9 cellular contexts compared by ENCODE assay signal in genomic region chr15:90063733-90064247, GRCh38. TPM values are rescaled to one million over a fixed set of nuclear protein-coding genes. Genes with fewer than 3 reads are reported as not detected.
DNase-seq lines count a peak whose midpoint lies in the region; ATAC-seq, FAIRE-seq and TF ChIP-seq lines count a peak whose summit lies in the region.
"Had no signal": no experiment of that assay in that cellular context is flagged by ENCODE, and none has a peak within 500 bp of the region (broad histone marks: within the 10 kb centered on the region; RNA-seq: fewer than 3 reads in every experiment).

No MANE protein-coding gene starts in this region.

- H3K27ac ChIP-seq in prostate gland = peak overlapping the region; percentile 52 to 73

- peaks cover 18% of the 10 kb centered on the region for H3K4me1 ChIP-seq in prostate gland (replicated peaks)

- no peak overlapping the region for H3K4me3 ChIP-seq in prostate gland

- no peak overlapping the region for H3K27ac Mint-ChIP-seq in activated naive CD4-positive, alpha-beta T cell treated with anti-CD3 and anti-CD28 coated beads for 36 hours

- H3K9me3 ChIP-seq in prostate gland = no peaks in the 10 kb centered on the region

- peaks cover 38% of the 10 kb centered on the region for H3K4me1 Mint-ChIP-seq in activated naive CD4-positive, alpha-beta T cell treated with anti-CD3 and anti-CD28 coated beads for 36 hours (ENCODE audit: low read depth)

- no peaks in the 10 kb centered on the region for H3K27me3 Mint-ChIP-seq in activated naive CD4-positive, alpha-beta T cell treated with anti-CD3 and anti-CD28 coated beads for 36 hours (ENCODE audit: low read depth)

- no peak overlapping the region for H3K4me3 Mint-ChIP-seq in activated naive CD4-positive, alpha-beta T cell treated with anti-CD3 and anti-CD28 coated beads for 36 hours

- no peak for DNase-seq in GM12891 (ENCODE audit: insufficient read length, low spot score)
- peak; percentile 4 for DNase-seq in SIG-M5 (lab: John Stamatoyannopoulos, UW)
- DNase-seq in Right ventricle myocardium superior = peak; percentile 67
- DNase-seq in prostate gland (ENCODE audit: low spot score) = no peak
- DNase-seq in cerebellar cortex (ENCODE audit: low spot score) = no peak
- no peak for DNase-seq in SK-N-DZ (ENCODE audit: low spot score)
- no peak for DNase-seq in activated naive CD4-positive, alpha-beta T cell treated with anti-CD3 and anti-CD28 coated beads for 36 hours
- DNase-seq: NCI-H1930 had no signal

- ATAC-seq in Right ventricle myocardium superior (ENCODE audit: poor library complexity) = peak; percentile 22
- no peak for ATAC-seq in HG02970 (IDR thresholded peaks at IDR 0.05; ENCODE audit: low FRiP score, unreplicated experiment)

- no peaks in the 10 kb centered on the region for H3K9me3 Mint-ChIP-seq in activated naive CD4-positive, alpha-beta T cell treated with anti-CD3 and anti-CD28 coated beads for 36 hours

- intact Hi-C loops in Right ventricle myocardium superior (cut with DNase I) (no loop called here), prostate gland (cut with DNase I) (loop anchor here (5.0 kb wide), 1 partner anchor 56 kb away; no protein-coding TSS in a partner anchor)
- intact Hi-C loops in activated naive CD4-positive, alpha-beta T cell treated with anti-CD3 and anti-CD28 coated beads for 36 hours (cut with micrococcal nuclease) = no loop called here

- no peaks in the 10 kb centered on the region for H3K27me3 ChIP-seq in prostate gland (replicated peaks; ENCODE audit: insufficient read depth)

- 77% methylated on average over 13 of the region's 13 CpGs for WGBS in prostate gland

- no peak for TF ChIP-seq CTCF in prostate gland (IDR thresholded peaks at IDR 0.05)

- peaks cover 3% of the 10 kb centered on the region for H3K36me3 Mint-ChIP-seq in activated naive CD4-positive, alpha-beta T cell treated with anti-CD3 and anti-CD28 coated beads for 36 hours (ENCODE audit: low read depth)

- FAIRE-seq in GM12891 (lab: Jason Lieb, UNC) = peak; percentile 78

- H3K36me3 ChIP-seq in prostate gland = no peaks in the 10 kb centered on the region

- CTCF ChIA-PET in activated naive CD4-positive, alpha-beta T cell treated with anti-CD3 and anti-CD28 coated beads for 36 hours (lab: Charles Lee) = no interaction called here

- TF ChIP-seq POLR2A in GM12891 (IDR thresholded peaks at IDR 0.05; ENCODE audit: low read depth, low read length) (no peak), prostate gland (IDR thresholded peaks at IDR 0.05) (no peak)

TF ChIP-seq in GM12891, 5 proteins besides CTCF, POLR2A, EP300 and RAD21:
- TF ChIP-seq PAX5 (IDR thresholded peaks at IDR 0.05; ENCODE audit: insufficient read depth, low read length, severe bottlenecking) (no peak), SPI1 (IDR thresholded peaks at IDR 0.05; ENCODE audit: low read depth, low read length) (peak; percentile 83)

RNA-seq across cellular contexts. Expression of gene IDH2, which starts 38.5 kb away (rescaled TPM):
- polyA plus RNA-seq in GM12891 (2012; ENCODE audit: low read depth, missing spikeins) = 111 TPM
- total RNA-seq in Right ventricle myocardium superior (1,067 TPM), prostate gland (100 to 1,000 TPM in 1 of 2 donors, 10 to 100 TPM in 1; 98.1 to 190 TPM)
- polyA plus RNA-seq in SK-N-DZ (2014; cell fraction: cytosol; rRNA removed) = 189 and 195 TPM in 2 replicates
- polyA plus RNA-seq in SK-N-DZ (2014; cell fraction: nucleus; rRNA removed) = 127 and 150 TPM in 2 replicates
- 100 to 1,000 TPM; 225 to 229 TPM for total RNA-seq in activated naive CD4-positive, alpha-beta T cell treated with anti-CD3 and anti-CD28 coated beads for 36 hours

Comparison
In these comparisons a context has a peak if more than half of its experiments do, and no peak if none do; other contexts are left out.
1. DNase-seq: peak in SIG-M5 (single experiment) and Right ventricle myocardium superior (single experiment); none in GM12891 (single experiment), prostate gland (single experiment), cerebellar cortex (single experiment), SK-N-DZ (single experiment) and activated naive CD4-positive, alpha-beta T cell treated with anti-CD3 and anti-CD28 coated beads for 36 hours (single experiment).